In the genomic region with DNA sequence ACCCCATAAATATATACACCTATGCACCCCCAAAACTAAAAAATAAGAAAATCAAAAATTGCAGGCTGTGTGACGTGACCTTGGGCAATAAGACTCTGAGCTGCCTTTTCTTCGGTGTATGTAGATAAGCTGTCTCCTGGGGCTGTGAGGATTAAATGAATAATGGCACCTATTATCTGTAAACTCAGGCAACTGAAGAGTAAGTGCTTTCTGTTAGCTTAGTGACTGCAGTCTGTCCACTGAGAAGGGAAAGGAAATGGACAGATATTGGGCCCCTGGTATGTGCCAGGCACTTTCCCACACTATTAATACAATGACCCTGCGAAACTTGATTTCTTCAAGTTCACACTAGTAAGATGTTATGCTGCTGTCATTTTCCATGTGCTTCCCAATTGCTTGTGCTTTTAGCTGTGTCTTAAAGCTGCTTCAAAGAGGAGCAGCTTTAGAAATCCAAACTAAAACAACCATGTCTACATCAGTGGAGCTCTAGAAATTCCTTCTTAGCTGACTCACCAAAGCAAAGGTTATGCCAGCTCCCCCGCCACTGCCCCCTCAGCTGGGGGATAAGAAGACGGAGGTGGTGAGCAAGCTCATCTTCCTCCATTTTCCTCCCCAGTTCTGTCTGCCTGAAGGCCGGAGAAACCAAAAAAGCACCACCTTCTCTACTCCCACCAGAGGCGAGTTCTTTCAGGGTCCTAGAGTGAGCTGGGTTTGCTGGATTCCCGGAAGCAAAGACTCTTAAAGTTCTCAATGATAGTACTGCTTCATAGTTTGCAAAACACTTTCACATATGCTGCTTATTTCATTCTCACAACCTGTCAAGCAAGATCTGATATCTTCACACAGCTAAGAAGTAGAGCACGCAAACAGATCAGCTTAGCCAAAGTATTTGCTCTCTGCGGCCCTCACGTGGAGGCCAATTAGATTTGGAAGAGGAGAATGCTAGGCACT, we compare ENCODE assay signal across 10 cellular contexts. TPM values are rescaled to one million over a fixed set of nuclear protein-coding genes. Genes with fewer than 3 reads are reported as not detected.
DNase-seq lines count a peak whose midpoint lies in the region; ATAC-seq and TF ChIP-seq lines count a peak whose summit lies in the region.
"Had no signal": no experiment of that assay in that cellular context is flagged by ENCODE, and none has a peak within 500 bp of the region (broad histone marks: within the 10 kb centered on the region; RNA-seq: fewer than 3 reads in every experiment).

No MANE protein-coding gene starts in this region.

- H3K27ac ChIP-seq in Karpas-422 (ENCODE audit: low read length) (no peak overlapping the region), breast epithelium (peak overlapping the region in 1 of 2 donors; percentile 6)
- H3K27ac ChIP-seq in CD4-positive, alpha-beta memory T cell (ENCODE audit: low read depth, low read length), result no peak overlapping the region

- H2AFZ ChIP-seq in Karpas-422 (ENCODE audit: low read length), result no peak overlapping the region

- H3K4me3 Mint-ChIP-seq in CD4-positive, alpha-beta memory T cell, result no peak overlapping the region

- no peaks in the 10 kb centered on the region for H3K36me3 ChIP-seq in Karpas-422 (ENCODE audit: insufficient read depth, low read length)
- H3K36me3 ChIP-seq in breast epithelium, result no peaks in the 10 kb centered on the region
- no peaks in the 10 kb centered on the region for H3K36me3 ChIP-seq in CD4-positive, alpha-beta memory T cell (ENCODE audit: insufficient read depth, low read length)

- ATAC-seq in GM18519 (IDR thresholded peaks at IDR 0.05; ENCODE audit: low FRiP score, unreplicated experiment), result no peak

- TF ChIP-seq CTCF in AG04449 (IDR thresholded peaks at IDR 0.05; ENCODE audit: insufficient read depth, low read length, missing control alignments) (no peak), breast epithelium (IDR thresholded peaks at IDR 0.05) (no peak)

- peak; percentile 21 for DNase-seq in AG04449 (ENCODE audit: low read depth, low spot score)
- no peak for DNase-seq in Karpas-422
- DNase-seq in breast epithelium (ENCODE audit: low spot score in 2 of 2), result no peak
- DNase-seq in medulla oblongata (ENCODE audit: extremely low spot score), result peak; percentile 1
- no peak for DNase-seq in SKM-1 (lab: John Stamatoyannopoulos, UW; ENCODE audit: unreplicated experiment)
- no peak for DNase-seq in CD4-positive, alpha-beta memory T cell
- DNase-seq in NCI-H2171 treated with DMSO at 0.1 percent for 48 hours (lab: John Stamatoyannopoulos, UW), result no peak
- DNase-seq: DND-41 had no signal

- peaks cover 0 to 28% of the 10 kb centered on the region in 2 donors for H3K36me3 Mint-ChIP-seq in CD4-positive, alpha-beta memory T cell

- intact Hi-C loops in breast epithelium (cut with DNase I; ENCODE audit: low total_unique reads), result no loop called here
- intact Hi-C loops in CD4-positive, alpha-beta memory T cell (cut with micrococcal nuclease), result no loop called here

- H3K9me3 ChIP-seq in Karpas-422 (ENCODE audit: low read length) (no peaks in the 10 kb centered on the region), breast epithelium (no peaks in the 10 kb centered on the region)
- H3K9me3 ChIP-seq in CD4-positive, alpha-beta memory T cell (ENCODE audit: control insufficient read depth in 1 of 2, low read length in 2 of 2), result no peaks in the 10 kb centered on the region

- H3K9me2 ChIP-seq in Karpas-422 (replicated peaks; ENCODE audit: insufficient read depth, low read length), result no peaks in the 10 kb centered on the region

- no peaks in the 10 kb centered on the region for H4K20me1 ChIP-seq in Karpas-422 (ENCODE audit: insufficient read depth, low read depth, low read length)

- H3K4me2 ChIP-seq in Karpas-422 (ENCODE audit: low read depth, low read length, poor library complexity, severe bottlenecking), result peak overlapping the region; percentile 21

- no peaks in the 10 kb centered on the region for H3K9me3 Mint-ChIP-seq in CD4-positive, alpha-beta memory T cell

- H3K4me1 ChIP-seq in Karpas-422 (ENCODE audit: low read length) (peaks cover 58% of the 10 kb centered on the region), breast epithelium (no peaks in the 10 kb centered on the region)
- H3K4me1 ChIP-seq in CD4-positive, alpha-beta memory T cell (ENCODE audit: insufficient read depth, low read length), result no peaks in the 10 kb centered on the region

- CTCF ChIA-PET in AG04449 (lab: Yijun Ruan, JAX), result interaction anchor here (1.8 to 4.1 kb wide), 2 partner anchors 28 to 35 kb away, joined by 5 to 18 read pairs; a partner anchor contains a TSS
- CTCF ChIA-PET in CD4-positive, alpha-beta memory T cell (lab: Charles Lee; ENCODE audit: partially characterized antibody), result no interaction called here

- H3K27ac Mint-ChIP-seq in CD4-positive, alpha-beta memory T cell, result no peak overlapping the region

- POLR2A ChIA-PET in AG04449 (lab: Yijun Ruan, JAX), result interaction anchor here (0.8 to 1.0 kb wide), 2 partner anchors 9 to 35 kb away, joined by 4 read pairs; a partner anchor contains a TSS
- POLR2A ChIA-PET in CD4-positive, alpha-beta memory T cell (lab: Charles Lee; ENCODE audit: partially characterized antibody), result interaction anchor here (1.4 kb wide), 1 partner anchor 35 kb away, joined by 3 read pairs; a partner anchor contains a TSS

- no peaks in the 10 kb centered on the region for H3K79me2 ChIP-seq in Karpas-422 (ENCODE audit: low read length)

- TF ChIP-seq POLR2A in breast epithelium (IDR thresholded peaks at IDR 0.05), result no peak

- H3K4me3 ChIP-seq in AG04449 (ENCODE audit: low read depth, low read length) (no peak overlapping the region), Karpas-422 (ENCODE audit: low read length) (no peak overlapping the region), breast epithelium (peak overlapping the region in 2 of 3 donors; percentile 7 to 40)
- H3K4me3 ChIP-seq in CD4-positive, alpha-beta memory T cell (ENCODE audit: low read length in 2 of 2), result no peak overlapping the region

- no peaks in the 10 kb centered on the region for H3K27me3 Mint-ChIP-seq in CD4-positive, alpha-beta memory T cell

- no peak overlapping the region for H3K9ac ChIP-seq in Karpas-422 (ENCODE audit: low read length)

- no peaks in the 10 kb centered on the region for H3K27me3 ChIP-seq in Karpas-422 (ENCODE audit: low read length)
- H3K27me3 ChIP-seq in breast epithelium, result peaks cover 0 to 40% of the 10 kb centered on the region in 2 donors
- H3K27me3 ChIP-seq in CD4-positive, alpha-beta memory T cell (ENCODE audit: insufficient read depth, low read length), result no peaks in the 10 kb centered on the region

- no peaks in the 10 kb centered on the region for H3K4me1 Mint-ChIP-seq in CD4-positive, alpha-beta memory T cell

RNA-seq across cellular contexts. Expression of a gene that starts 8.8 kb away (rescaled TPM):
- not detected in 2 replicates for total RNA-seq in Karpas-422 (2014; rRNA removed; shearing (Covaris generic); ENCODE audit: low replicate concordance)
- total RNA-seq in breast epithelium, result not detected
- total RNA-seq in CD4-positive, alpha-beta memory T cell, result not detected
- polyA plus RNA-seq in CD4-positive, alpha-beta memory T cell, result not detected
- polyA plus RNA-seq: adipose tissue had no signal

RNA-seq across cellular contexts. Expression of a gene that starts 35.3 kb away (rescaled TPM):
- 89.5 and 92.5 TPM in 2 replicates for total RNA-seq in Karpas-422 (2014; rRNA removed; shearing (Covaris generic); ENCODE audit: low replicate concordance)
- 10 to 100 TPM; 71.8 to 87.2 (median 86.9) TPM for total RNA-seq in breast epithelium
- total RNA-seq in CD4-positive, alpha-beta memory T cell, result 10 to 100 TPM; 60.8 to 66.2 TPM
- 10 to 100 TPM; 56.3 to 60.7 TPM for polyA plus RNA-seq in CD4-positive, alpha-beta memory T cell

Comparison
In these comparisons a context has a peak if more than half of its experiments do, and no peak if none do; other contexts are left out.
1. DNase-seq: peak in AG04449 (single experiment) and medulla oblongata (single experiment); none in Karpas-422 (single experiment), breast epithelium (0 of 2), SKM-1 (single experiment), CD4-positive, alpha-beta memory T cell (0 of 5) and NCI-H2171 treated with DMSO at 0.1 percent for 48 hours (single experiment).
2. H3K4me3 ChIP-seq: peak in breast epithelium (2 of 3); none in AG04449 (single experiment), Karpas-422 (single experiment) and CD4-positive, alpha-beta memory T cell (0 of 2).